8 cellular contexts compared by ENCODE assay signal in the genomic region with DNA sequence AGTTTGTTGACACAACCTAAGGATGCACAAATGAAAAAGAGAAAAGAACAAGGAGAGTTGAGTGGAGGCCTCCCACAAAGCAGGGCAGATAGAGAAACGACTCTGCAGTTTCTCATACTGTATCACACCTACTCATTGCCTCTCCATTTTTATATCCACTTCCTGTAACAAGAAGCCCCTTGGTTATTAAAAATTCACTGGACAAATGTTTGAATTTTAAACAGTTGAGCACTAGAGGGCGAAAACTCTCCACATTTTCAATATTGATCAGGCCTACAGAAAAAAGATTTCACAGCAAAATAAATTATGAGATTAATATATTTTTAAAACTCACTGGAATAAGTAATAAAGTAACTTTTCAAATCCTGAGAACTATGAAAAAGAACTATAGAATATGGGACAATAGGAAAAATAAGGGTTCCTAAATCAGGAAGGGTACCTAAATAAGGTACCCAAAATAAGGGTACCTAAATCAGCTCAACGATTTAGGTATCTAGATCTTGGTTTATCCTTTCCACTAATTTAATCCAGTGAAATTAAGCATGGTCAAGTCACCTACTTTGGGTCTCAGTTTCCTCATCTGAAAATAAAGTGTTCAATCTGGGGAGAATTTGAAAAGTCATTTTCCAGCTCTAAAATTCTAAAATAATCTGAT. TPM values are rescaled to one million over a fixed set of nuclear protein-coding genes. Genes with fewer than 3 reads are reported as not detected.
A peak's percentile ranks its signal among the peaks of the same experiment; 100 is the strongest.
DNase-seq lines count a peak whose midpoint lies in the region; ATAC-seq and TF ChIP-seq lines count a peak whose summit lies in the region.

No MANE protein-coding gene starts in this region.

- no peak overlapping the region for H3K4me3 ChIP-seq in heart right ventricle
- no peak overlapping the region for H3K4me3 ChIP-seq in astrocyte of the spinal cord (ENCODE audit: low read depth, low read length)

- no peak for TF ChIP-seq POLR2A in GM18505 (IDR thresholded peaks at IDR 0.05; ENCODE audit: borderline replicate concordance, extremely low read depth, insufficient read depth, insufficient read length)

- 49 to 55% methylated on average over 3 of the region's 3 CpGs for WGBS in heart right ventricle, 2 donors

- no peaks in the 10 kb centered on the region for H3K27me3 ChIP-seq in heart right ventricle

- intact Hi-C loops in heart right ventricle (cut with DNase I) (loop anchor here in 9 of 10 donors (2.0 to 10.0 kb wide), 7 partner anchors 145 to 475 kb away; a partner anchor contains a TSS), Right ventricle myocardium inferior (cut with DNase I) (loop anchor here (2.0 to 10.0 kb wide), 3 partner anchors 147 to 472 kb away; a partner anchor contains a TSS)

- no peak overlapping the region for H3K27ac ChIP-seq in heart right ventricle

- ATAC-seq in heart right ventricle (no peak), Right ventricle myocardium inferior (no peak), GM18505 (IDR thresholded peaks at IDR 0.05; ENCODE audit: unreplicated experiment) (no peak)

- no peaks in the 10 kb centered on the region for H3K9me3 ChIP-seq in heart right ventricle

- no peaks in the 10 kb centered on the region for H3K4me1 ChIP-seq in heart right ventricle

- H3K36me3 ChIP-seq in heart right ventricle, result peaks cover 0 to 61% (median 16%) of the 10 kb centered on the region in 9 donors

- no peak for DNase-seq in heart right ventricle
- no peak for DNase-seq in Right ventricle myocardium inferior (ENCODE audit: missing footprints)
- DNase-seq in NCI-H1694 treated with DMSO at 0.1 percent for 48 hours (lab: John Stamatoyannopoulos, UW), result peak; percentile 47
- DNase-seq in astrocyte of the spinal cord (ENCODE audit: low read depth, low spot score), result peak; percentile 65
- DNase-seq in lung microvascular endothelial cell (ENCODE audit: low read depth in 2 of 2), result peak; percentile 58 to 64
- no peak for DNase-seq in Ammon's horn (ENCODE audit: low spot score)
- no peak for DNase-seq in pons (ENCODE audit: low spot score)

- in situ Hi-C loops in astrocyte of the spinal cord (cut with HindIII; ENCODE audit: low sequenced_read_pairs), result no loop called here

- TF ChIP-seq CTCF in heart right ventricle (IDR thresholded peaks at IDR 0.05), result peak in 8 of 9 donors; percentile 4 to 68 (median 48)
- TF ChIP-seq CTCF in astrocyte of the spinal cord (IDR thresholded peaks at IDR 0.05; ENCODE audit: low read depth, low read length), result peak; percentile 38

RNA-seq across cellular contexts. Expression of a gene that starts 47.0 kb away (rescaled TPM):
- total RNA-seq in heart right ventricle (100 to 1,000 TPM in 3 of 10 donors, 10 to 100 TPM in 7; 60.3 to 178 (median 83.7) TPM), Right ventricle myocardium inferior (127 TPM), lung microvascular endothelial cell (579 and 623 TPM in 2 replicates)
- 100 to 1,000 TPM; 237 to 600 TPM for polyA plus RNA-seq in heart right ventricle

RNA-seq across cellular contexts. Expression of a gene that starts 58.3 kb away (rescaled TPM):
- 10 to 100 TPM in 1 of 10 donors, 1 to 10 TPM in 6, under 1 TPM in 3; 0.66 to 10.0 (median 1.6) TPM for total RNA-seq in heart right ventricle
- polyA plus RNA-seq in heart right ventricle, result 1 to 10 TPM; 1.4 to 9.3 TPM
- total RNA-seq in Right ventricle myocardium inferior, result 7.4 TPM
- under 0.01 and 0.20 TPM in 2 replicates for total RNA-seq in lung microvascular endothelial cell

Comparison
In these comparisons a context has a peak if more than half of its experiments do, and no peak if none do; other contexts are left out.
1. DNase-seq: peak in NCI-H1694 treated with DMSO at 0.1 percent for 48 hours (single experiment), astrocyte of the spinal cord (single experiment) and lung microvascular endothelial cell (2 of 2); none in heart right ventricle (0 of 2), Right ventricle myocardium inferior (single experiment), Ammon's horn (single experiment) and pons (single experiment).